ENCODE assay signal across 13 cellular contexts in the genomic region with DNA sequence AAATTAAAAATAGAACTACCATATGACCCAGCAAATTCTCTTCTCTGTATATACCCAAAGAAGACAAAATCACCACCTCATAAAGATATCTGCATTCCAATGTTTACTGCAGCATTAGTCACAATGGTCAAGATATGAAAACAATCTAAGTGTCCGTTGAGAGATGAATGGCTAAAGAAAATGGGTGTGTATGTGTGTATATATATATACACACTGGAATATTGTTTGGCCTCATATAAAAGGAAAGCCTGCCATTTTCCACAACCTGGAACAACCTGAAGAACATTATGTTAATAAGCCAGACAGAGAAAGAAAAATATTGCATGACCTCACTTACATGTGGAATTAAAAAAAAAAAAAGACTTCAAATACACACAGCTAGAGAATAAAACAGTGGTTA. TPM values are rescaled to one million over a fixed set of nuclear protein-coding genes. Genes with fewer than 3 reads are reported as not detected.
DNase-seq lines count a peak whose midpoint lies in the region; ATAC-seq and TF ChIP-seq lines count a peak whose summit lies in the region.
"Had no signal": no experiment of that assay in that cellular context is flagged by ENCODE, and none has a peak within 500 bp of the region (broad histone marks: within the 10 kb centered on the region; RNA-seq: fewer than 3 reads in every experiment).

No MANE protein-coding gene starts in this region.

- no peak for ATAC-seq in stimulated activated naive CD8-positive, alpha-beta T cell treated with anti-CD3 and anti-CD28 coated beads, Interleukin-15, Interleukin-2, amounts not matched to agents 100 U/mL and 50 U/mL, for 24 hours
- ATAC-seq in activated T-helper 17 cell treated with anti-CD3 and anti-CD28 coated beads, Interleukin-2, amount 50 U/mL, for 72 hours (replicated peaks): no peak
- no peak for ATAC-seq in GM18858 (IDR thresholded peaks at IDR 0.05; ENCODE audit: unreplicated experiment)
- ATAC-seq in activated CD8-positive, alpha-beta T cell treated with anti-CD3 and anti-CD28 coated beads, Interleukin-2, amount 10 ng/mL, durations not matched to agents 7 days and 5 days: no peak
- ATAC-seq in GM23338: no peak

- H3K4me2 ChIP-seq in GM23338: no peak overlapping the region

- H3K4me3 ChIP-seq in fibroblast of the aortic adventitia (ENCODE audit: low read depth, low read length) (no peak overlapping the region), GM23338 (no peak overlapping the region)
- H3K4me3 ChIP-seq: thyroid gland had no signal

- no peak overlapping the region for H3K27ac ChIP-seq in GM23338 (ENCODE audit: low read depth)
- H3K27ac ChIP-seq: thyroid gland, VCaP had no signal

- peak overlapping the region; percentile 52 for H3K27ac Mint-ChIP-seq in stimulated activated naive CD8-positive, alpha-beta T cell treated with anti-CD3 and anti-CD28 coated beads, Interleukin-15, Interleukin-2, amounts not matched to agents 100 ng/mL and 50 ng/mL, for 24 hours
- H3K27ac Mint-ChIP-seq in activated T-helper 17 cell treated with anti-CD3 and anti-CD28 coated beads, Interleukin-2, amount 50 U/mL, for 72 hours: peak overlapping the region; percentile 25
- no peak overlapping the region for H3K27ac Mint-ChIP-seq in activated CD8-positive, alpha-beta T cell treated with anti-CD3 and anti-CD28 coated beads, Interleukin-2, amount 10 ng/mL, durations not matched to agents 7 days and 5 days
- no peak overlapping the region for H3K27ac Mint-ChIP-seq in GM23338
- H3K27ac Mint-ChIP-seq: activated naive CD4-positive, alpha-beta T cell treated with anti-CD3 and anti-CD28 coated beads, Interleukin-2, amount 10 ng/mL, durations not matched to agents 7 days and 5 days had no signal

- no peaks in the 10 kb centered on the region for H3K36me3 Mint-ChIP-seq in stimulated activated naive CD8-positive, alpha-beta T cell treated with anti-CD3 and anti-CD28 coated beads, Interleukin-15, Interleukin-2, amounts not matched to agents 100 ng/mL and 50 ng/mL, for 24 hours (ENCODE audit: low read depth)
- no peaks in the 10 kb centered on the region for H3K36me3 Mint-ChIP-seq in activated T-helper 17 cell treated with anti-CD3 and anti-CD28 coated beads, Interleukin-2, amount 50 U/mL, for 72 hours (ENCODE audit: low read depth)
- H3K36me3 Mint-ChIP-seq in activated CD8-positive, alpha-beta T cell treated with anti-CD3 and anti-CD28 coated beads, Interleukin-2, amount 10 ng/mL, durations not matched to agents 7 days and 5 days (ENCODE audit: low read depth): peaks cover 3% of the 10 kb centered on the region
- no peaks in the 10 kb centered on the region for H3K36me3 Mint-ChIP-seq in GM23338 (ENCODE audit: low read depth)
- H3K36me3 Mint-ChIP-seq: activated naive CD4-positive, alpha-beta T cell treated with anti-CD3 and anti-CD28 coated beads, Interleukin-2, amount 10 ng/mL, durations not matched to agents 7 days and 5 days had no signal

- H2AFZ ChIP-seq in GM23338: no peak overlapping the region

- H4K20me1 ChIP-seq in GM23338 (replicated peaks; ENCODE audit: insufficient read depth): no peaks in the 10 kb centered on the region

- no peaks in the 10 kb centered on the region for H3K9me3 Mint-ChIP-seq in stimulated activated naive CD8-positive, alpha-beta T cell treated with anti-CD3 and anti-CD28 coated beads, Interleukin-15, Interleukin-2, amounts not matched to agents 100 ng/mL and 50 ng/mL, for 24 hours
- H3K9me3 Mint-ChIP-seq in activated T-helper 17 cell treated with anti-CD3 and anti-CD28 coated beads, Interleukin-2, amount 50 U/mL, for 72 hours: no peaks in the 10 kb centered on the region
- H3K9me3 Mint-ChIP-seq in activated CD8-positive, alpha-beta T cell treated with anti-CD3 and anti-CD28 coated beads, Interleukin-2, amount 10 ng/mL, durations not matched to agents 7 days and 5 days (ENCODE audit: insufficient read depth): no peaks in the 10 kb centered on the region
- no peaks in the 10 kb centered on the region for H3K9me3 Mint-ChIP-seq in GM23338
- H3K9me3 Mint-ChIP-seq: activated naive CD4-positive, alpha-beta T cell treated with anti-CD3 and anti-CD28 coated beads, Interleukin-2, amount 10 ng/mL, durations not matched to agents 7 days and 5 days had no signal

- no peaks in the 10 kb centered on the region for H3K27me3 ChIP-seq in GM23338 (ENCODE audit: insufficient read depth)
- H3K27me3 ChIP-seq: thyroid gland had no signal

- no peaks in the 10 kb centered on the region for H3F3A ChIP-seq in GM23338 (replicated peaks; ENCODE audit: low read depth)

- H3K36me3 ChIP-seq in GM23338 (ENCODE audit: insufficient read depth): no peaks in the 10 kb centered on the region
- H3K36me3 ChIP-seq: thyroid gland had no signal

- CTCF ChIA-PET in activated CD8-positive, alpha-beta T cell treated with anti-CD3 and anti-CD28 coated beads, Interleukin-2, amount 10 ng/mL, durations not matched to agents 7 days and 5 days (lab: Charles Lee): interaction anchor here (1.3 kb wide), 1 partner anchor 11 kb away, joined by 6 read pairs; no protein-coding TSS in a partner anchor

- no peaks in the 10 kb centered on the region for H3K4me1 ChIP-seq in GM23338 (ENCODE audit: insufficient read depth)
- H3K4me1 ChIP-seq: thyroid gland had no signal

- POLR2A ChIA-PET in activated CD8-positive, alpha-beta T cell treated with anti-CD3 and anti-CD28 coated beads, Interleukin-2, amount 10 ng/mL, durations not matched to agents 7 days and 5 days (lab: Charles Lee): no interaction called here

- H3K4me1 Mint-ChIP-seq in stimulated activated naive CD8-positive, alpha-beta T cell treated with anti-CD3 and anti-CD28 coated beads, Interleukin-15, Interleukin-2, amounts not matched to agents 100 ng/mL and 50 ng/mL, for 24 hours (ENCODE audit: low read depth): peaks cover 22% of the 10 kb centered on the region
- H3K4me1 Mint-ChIP-seq in activated T-helper 17 cell treated with anti-CD3 and anti-CD28 coated beads, Interleukin-2, amount 50 U/mL, for 72 hours: peaks cover 15% of the 10 kb centered on the region
- no peaks in the 10 kb centered on the region for H3K4me1 Mint-ChIP-seq in activated CD8-positive, alpha-beta T cell treated with anti-CD3 and anti-CD28 coated beads, Interleukin-2, amount 10 ng/mL, durations not matched to agents 7 days and 5 days (ENCODE audit: low read depth)
- H3K4me1 Mint-ChIP-seq in GM23338: peaks cover 3% of the 10 kb centered on the region; the same call in 2 of the 3 replicates
- H3K4me1 Mint-ChIP-seq: activated naive CD4-positive, alpha-beta T cell treated with anti-CD3 and anti-CD28 coated beads, Interleukin-2, amount 10 ng/mL, durations not matched to agents 7 days and 5 days had no signal

- H3K27me3 Mint-ChIP-seq in stimulated activated naive CD8-positive, alpha-beta T cell treated with anti-CD3 and anti-CD28 coated beads, Interleukin-15, Interleukin-2, amounts not matched to agents 100 ng/mL and 50 ng/mL, for 24 hours: no peaks in the 10 kb centered on the region
- H3K27me3 Mint-ChIP-seq in activated T-helper 17 cell treated with anti-CD3 and anti-CD28 coated beads, Interleukin-2, amount 50 U/mL, for 72 hours: no peaks in the 10 kb centered on the region
- H3K27me3 Mint-ChIP-seq in activated CD8-positive, alpha-beta T cell treated with anti-CD3 and anti-CD28 coated beads, Interleukin-2, amount 10 ng/mL, durations not matched to agents 7 days and 5 days (ENCODE audit: low read depth): no peaks in the 10 kb centered on the region
- H3K27me3 Mint-ChIP-seq in GM23338 (ENCODE audit: insufficient read depth, low read depth, poor library complexity): no peaks in the 10 kb centered on the region
- H3K27me3 Mint-ChIP-seq: activated naive CD4-positive, alpha-beta T cell treated with anti-CD3 and anti-CD28 coated beads, Interleukin-2, amount 10 ng/mL, durations not matched to agents 7 days and 5 days had no signal

- H3K79me2 ChIP-seq in GM23338 (replicated peaks; ENCODE audit: insufficient read depth): no peaks in the 10 kb centered on the region

- TF ChIP-seq CTCF in fibroblast of the aortic adventitia (IDR thresholded peaks at IDR 0.05; ENCODE audit: insufficient read depth, low read length): no peak
- TF ChIP-seq CTCF in GM23338 (conservative IDR thresholded peaks at IDR 0.05; ENCODE audit: low read depth in 2 of 2): no peak

- H3K9me2 ChIP-seq in GM23338 (ENCODE audit: insufficient read depth): no peaks in the 10 kb centered on the region

- no peak overlapping the region for H3K4me3 Mint-ChIP-seq in stimulated activated naive CD8-positive, alpha-beta T cell treated with anti-CD3 and anti-CD28 coated beads, Interleukin-15, Interleukin-2, amounts not matched to agents 100 ng/mL and 50 ng/mL, for 24 hours
- H3K4me3 Mint-ChIP-seq in activated T-helper 17 cell treated with anti-CD3 and anti-CD28 coated beads, Interleukin-2, amount 50 U/mL, for 72 hours: no peak overlapping the region
- no peak overlapping the region for H3K4me3 Mint-ChIP-seq in activated CD8-positive, alpha-beta T cell treated with anti-CD3 and anti-CD28 coated beads, Interleukin-2, amount 10 ng/mL, durations not matched to agents 7 days and 5 days
- H3K4me3 Mint-ChIP-seq in GM23338: no peak overlapping the region
- H3K4me3 Mint-ChIP-seq: activated naive CD4-positive, alpha-beta T cell treated with anti-CD3 and anti-CD28 coated beads, Interleukin-2, amount 10 ng/mL, durations not matched to agents 7 days and 5 days had no signal

- no peak for DNase-seq in stimulated activated naive CD8-positive, alpha-beta T cell treated with anti-CD3 and anti-CD28 coated beads, Interleukin-15, Interleukin-2, amounts not matched to agents 100 U/mL and 50 U/mL, for 24 hours
- peak; percentile 85 for DNase-seq in fibroblast of the aortic adventitia (ENCODE audit: low read depth)
- DNase-seq in activated CD8-positive, alpha-beta T cell treated with anti-CD3 and anti-CD28 coated beads, Interleukin-2, amount 10 ng/mL, durations not matched to agents 7 days and 5 days: no peak
- DNase-seq in GM19240 (ENCODE audit: insufficient read length, low spot score): no peak
- no peak for DNase-seq in GM23338 (ENCODE audit: low spot score)
- DNase-seq: activated naive CD4-positive, alpha-beta T cell treated with anti-CD3 and anti-CD28 coated beads, Interleukin-2, amount 10 ng/mL, durations not matched to agents 7 days and 5 days; DMS 273 treated with DMSO at 0.1 percent for 48 hours; MM.1S; thyroid gland had no signal

RNA-seq across cellular contexts. Expression of gene RBM26, which starts 29.5 kb away (rescaled TPM):
- 10 to 100 TPM; 56.8 to 71.8 TPM for total RNA-seq in activated T-helper 17 cell treated with anti-CD3 and anti-CD28 coated beads, Interleukin-2, amount 50 U/mL, for 72 hours
- total RNA-seq in fibroblast of the aortic adventitia (ENCODE audit: low replicate concordance): 28.1 and 48.0 TPM in 2 replicates
- 10 to 100 TPM; 50.6 to 52.0 TPM for total RNA-seq in activated CD8-positive, alpha-beta T cell treated with anti-CD3 and anti-CD28 coated beads, Interleukin-2, amount 10 ng/mL, durations not matched to agents 7 days and 5 days
- 61.4 and 69.3 TPM in 2 replicates for total RNA-seq in GM23338 (2014; rRNA removed; shearing (Covaris generic))
- polyA plus RNA-seq in GM23338 (2016; fragmentation: Nextera tagmentation; extraction: Ambion mirVana): 36.3 and 46.0 TPM in 2 replicates

RNA-seq across cellular contexts. Expression of gene NDFIP2, which starts 45.4 kb away (rescaled TPM):
- total RNA-seq in activated T-helper 17 cell treated with anti-CD3 and anti-CD28 coated beads, Interleukin-2, amount 50 U/mL, for 72 hours: 100 to 1,000 TPM in 1 of 2 donors, 10 to 100 TPM in 1; 80.6 to 129 TPM
- 10.3 and 41.0 TPM in 2 replicates for total RNA-seq in fibroblast of the aortic adventitia (ENCODE audit: low replicate concordance)
- 10 to 100 TPM; 13.4 to 15.3 TPM for total RNA-seq in activated CD8-positive, alpha-beta T cell treated with anti-CD3 and anti-CD28 coated beads, Interleukin-2, amount 10 ng/mL, durations not matched to agents 7 days and 5 days
- total RNA-seq in GM23338 (2014; rRNA removed; shearing (Covaris generic)): 28.7 and 32.8 TPM in 2 replicates
- polyA plus RNA-seq in GM23338 (2016; fragmentation: Nextera tagmentation; extraction: Ambion mirVana): 25.2 and 28.3 TPM in 2 replicates

Comparison
In these comparisons a context has a peak if more than half of its experiments do, and no peak if none do; other contexts are left out.
1. H3K27ac Mint-ChIP-seq: peak in stimulated activated naive CD8-positive, alpha-beta T cell treated with anti-CD3 and anti-CD28 coated beads, Interleukin-15, Interleukin-2, amounts not matched to agents 100 ng/mL and 50 ng/mL, for 24 hours (single experiment) and activated T-helper 17 cell treated with anti-CD3 and anti-CD28 coated beads, Interleukin-2, amount 50 U/mL, for 72 hours (single experiment); none in activated CD8-positive, alpha-beta T cell treated with anti-CD3 and anti-CD28 coated beads, Interleukin-2, amount 10 ng/mL, durations not matched to agents 7 days and 5 days (single experiment) and GM23338 (single experiment).